In the genomic region with DNA sequence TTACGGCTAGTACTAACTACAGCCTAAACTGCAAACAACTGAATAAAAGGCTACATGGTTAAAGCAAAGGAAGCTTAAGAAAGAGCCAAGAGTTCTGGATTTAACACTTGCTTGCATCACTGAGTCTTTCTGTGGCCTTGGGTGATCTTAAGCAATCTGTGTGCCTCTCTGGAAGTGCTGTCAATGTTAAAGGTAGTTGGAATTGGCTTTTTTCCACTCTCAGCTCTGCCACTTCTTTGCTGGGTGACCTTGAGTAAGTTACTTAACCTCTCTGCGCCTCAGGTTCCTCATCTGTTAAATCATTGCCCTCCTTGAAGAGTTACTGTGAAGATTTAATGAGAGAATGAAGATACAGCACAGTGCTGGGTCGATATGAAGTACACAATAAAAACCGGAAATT, we compare ENCODE assay signal across 16 cellular contexts.
A peak's percentile ranks its signal among the peaks of the same experiment; 100 is the strongest.
DNase-seq lines count a peak whose midpoint lies in the region; ATAC-seq and TF ChIP-seq lines count a peak whose summit lies in the region.
"Had no signal": no experiment of that assay in that cellular context is flagged by ENCODE, and none has a peak within 500 bp of the region (broad histone marks: within the 10 kb centered on the region; RNA-seq: fewer than 3 reads in every experiment).

No MANE protein-coding gene starts in this region.

- H3K27ac ChIP-seq in VCaP (peak overlapping the region; percentile 68), skin epidermis (peak overlapping the region in 14 of 21 experiments; percentile 13 to 86 (median 70))

- DNase-seq in GM12865 (ENCODE audit: low read depth) (no peak), iris pigment epithelial cell (ENCODE audit: low read depth) (peak; percentile 50), activated gamma-delta T cell treated with Interleukin-2 at 50 U/mL for 16 hours (no peak)
- DNase-seq in activated naive CD4-positive, alpha-beta T cell treated with anti-CD3 and anti-CD28 coated beads, Interleukin-2, amount 50 U/mL, for 16 hours: no peak
- DNase-seq in activated CD4-positive, alpha-beta T cell treated with anti-CD3 and anti-CD28 coated beads for 4 hours: no peak
- DNase-seq: activated B cell treated with CpG ODN at 0.5 μM for 24 hours; CD4-positive, alpha-beta T cell; effector CD8-positive, alpha-beta T cell; NCI-H1105 treated with DMSO at 0.1 percent for 48 hours; NCI-H510A treated with DMSO at 0.1 percent for 48 hours; stimulated activated CD4-positive, alpha-beta T cell treated with anti-CD3 and anti-CD28 coated beads, Interleukin-4, amount 100 ng/mL, for 4 hours; stimulated activated naive CD8-positive, alpha-beta T cell treated with anti-CD3 and anti-CD28 coated beads, Interleukin-15, Interleukin-2, amounts not matched to agents 100 U/mL and 50 U/mL, for 24 hours had no signal

- H3K4me3 ChIP-seq in GM12865 (ENCODE audit: low read depth, low read length) (peak overlapping the region; percentile 74), skin epidermis (no peak overlapping the region)
- H3K4me3 ChIP-seq: lung had no signal

- ATAC-seq in GM21529 (IDR thresholded peaks at IDR 0.05; ENCODE audit: unreplicated experiment): no peak
- ATAC-seq: stimulated activated naive CD8-positive, alpha-beta T cell treated with anti-CD3 and anti-CD28 coated beads, Interleukin-15, Interleukin-2, amounts not matched to agents 100 U/mL and 50 U/mL, for 24 hours had no signal

- TF ChIP-seq CTCF in GM12865 (IDR thresholded peaks at IDR 0.05; ENCODE audit: insufficient read depth, low read depth, low read length, missing control alignments): no peak
- no peak for TF ChIP-seq CTCF in VCaP (conservative IDR thresholded peaks at IDR 0.05)
